ENCODE assay signal across 8 cellular contexts in the genomic region with DNA sequence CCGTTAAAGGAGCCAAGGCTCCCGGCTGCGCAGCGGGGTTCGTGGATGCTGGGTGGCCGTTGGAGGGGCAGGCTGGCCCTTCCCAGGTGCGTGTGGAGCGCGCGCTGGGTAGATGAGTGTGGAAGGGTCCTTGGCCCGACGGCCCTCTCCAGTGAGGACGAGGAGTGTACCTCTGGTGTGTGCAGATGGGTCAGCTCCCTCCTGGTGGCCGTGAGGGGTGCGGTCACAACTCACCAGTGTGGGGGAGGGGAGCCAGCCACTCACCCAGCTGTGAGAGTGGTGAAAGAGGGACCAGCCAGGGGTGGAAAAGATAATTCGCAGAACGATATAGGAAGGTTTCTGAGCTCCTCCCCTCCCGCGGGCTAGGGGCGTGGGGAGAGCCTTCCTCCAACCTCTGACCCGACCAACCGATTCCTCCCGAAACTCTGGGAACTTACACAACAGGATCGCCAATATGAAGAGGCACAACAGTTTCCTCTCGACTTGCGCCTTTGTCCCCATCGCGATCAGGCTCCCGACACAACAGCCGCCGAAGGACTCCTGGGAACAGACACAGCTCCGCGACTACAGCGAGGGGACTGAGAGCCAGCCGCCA. TPM values are rescaled to one million over a fixed set of nuclear protein-coding genes. Genes with fewer than 3 reads are reported as not detected.
DNase-seq lines count a peak whose midpoint lies in the region; ATAC-seq and TF ChIP-seq lines count a peak whose summit lies in the region.

A gene (minus strand): TSS at position 580 of the 595 bp plus-strand sequence. CDS start 79 bp downstream, at position 501.

- peak within 1 kb of the TSS; percentile 68 to 97 for H3K9ac ChIP-seq in liver (ENCODE audit: low read depth in 1 of 2, low read length in 2 of 2)

- TF ChIP-seq EP300 in stomach (IDR thresholded peaks at IDR 0.05): no peak

- no peak for TF ChIP-seq RAD21 in liver (IDR thresholded peaks at IDR 0.05)

- H3K4me1 ChIP-seq in liver (ENCODE audit: control insufficient read depth in 4 of 4, insufficient read depth in 4 of 4, low read length in 3 of 4) (peaks cover 11 to 32% (median 18%) of the 10 kb centered on the region in 4 donors), stomach (peaks cover 33 to 56% (median 43%) of the 10 kb centered on the region in 4 donors)

- intact Hi-C loops in stomach (cut with DNase I; ENCODE audit: low total_unique reads): no loop called here

- H3K27ac ChIP-seq in liver (ENCODE audit: low read depth in 1 of 2, low read length in 2 of 2): peak within 1 kb of the TSS; percentile 82 to 92
- peak within 1 kb of the TSS; percentile 87 to 94 (median 91) for H3K27ac ChIP-seq in stomach

- no peaks in the 10 kb centered on the region for H3K9me3 ChIP-seq in liver (ENCODE audit: control insufficient read depth in 4 of 4, low read length in 3 of 4)
- no peaks in the 10 kb centered on the region for H3K9me3 ChIP-seq in stomach

- WGBS in liver: under 1% methylated on average over 35 of the region's 35 CpGs
- 0 to 3% (median 1%) methylated on average over 26 to 35 of the region's 35 CpGs for WGBS in stomach, 5 donors

- peak; percentile 35 for ATAC-seq in GM19463 (IDR thresholded peaks at IDR 0.05; ENCODE audit: unreplicated experiment)
- ATAC-seq in HG03521 (IDR thresholded peaks at IDR 0.05; ENCODE audit: unreplicated experiment): peak; percentile 21

- TF ChIP-seq POLR2A in Raji (IDR thresholded peaks at IDR 0.05; ENCODE audit: insufficient read depth, low read depth, low read length) (peak; percentile 73), stomach (IDR thresholded peaks at IDR 0.05) (peak in 1 of 4 donors; percentile 64)

- H3K27me3 ChIP-seq in liver (ENCODE audit: control insufficient read depth in 4 of 4, insufficient read depth in 4 of 4, low read length in 3 of 4): no peaks in the 10 kb centered on the region
- H3K27me3 ChIP-seq in stomach: peaks cover 0 to 7% (median 0%) of the 10 kb centered on the region in 3 donors

- DNase-seq in NCI-H1417 (lab: John Stamatoyannopoulos, UW) (peak; percentile 87 to 93 (median 91)), NCI-H1417 treated with DMSO at 0.1 percent for 48 hours (lab: John Stamatoyannopoulos, UW) (no peak), dermis microvascular lymphatic vessel endothelial cell (ENCODE audit: low read depth in 2 of 2) (peak; percentile 63 to 78), stomach (peak; percentile 60)

- H3K36me3 ChIP-seq in liver (ENCODE audit: control insufficient read depth in 4 of 4, insufficient read depth in 3 of 4, low read depth in 1 of 4, low read length in 3 of 4): no peaks in the 10 kb centered on the region
- no peaks in the 10 kb centered on the region for H3K36me3 ChIP-seq in stomach

- TF ChIP-seq CTCF in liver (IDR thresholded peaks at IDR 0.05; ENCODE audit: low read depth, low read length, missing input control) (peak; percentile 24), stomach (IDR thresholded peaks at IDR 0.05) (peak in 3 of 7 experiments; percentile 7 to 48 (median 30))

- peak within 1 kb of the TSS; percentile 62 to 92 (median 74) for H3K4me3 ChIP-seq in liver (ENCODE audit: low read depth in 1 of 3, low read length in 3 of 3)
- H3K4me3 ChIP-seq in stomach: peak within 1 kb of the TSS; percentile 62 to 73 (median 66)

TF ChIP-seq in liver, 16 proteins besides CTCF, POLR2A, EP300 and RAD21:
- TF ChIP-seq, protein P1, sequence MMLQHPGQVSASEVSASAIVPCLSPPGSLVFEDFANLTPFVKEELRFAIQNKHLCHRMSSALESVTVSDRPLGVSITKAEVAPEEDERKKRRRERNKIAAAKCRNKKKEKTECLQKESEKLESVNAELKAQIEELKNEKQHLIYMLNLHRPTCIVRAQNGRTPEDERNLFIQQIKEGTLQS (IDR thresholded peaks at IDR 0.05): no peak
- TF ChIP-seq HNF4A (conservative IDR thresholded peaks at IDR 0.05): peak in 1 of 2 donors; percentile 3
- TF ChIP-seq YY1 (IDR thresholded peaks at IDR 0.05): no peak
- TF ChIP-seq HNF4G (IDR thresholded peaks at IDR 0.05): no peak
- no peak for TF ChIP-seq TAF1 (conservative IDR thresholded peaks at IDR 0.05)
- TF ChIP-seq EGR1 (IDR thresholded peaks at IDR 0.05; ENCODE audit: low read depth in 2 of 2): no peak
- TF ChIP-seq GABPA (IDR thresholded peaks at IDR 0.05 in 1 of 2, conservative IDR thresholded peaks at IDR 0.05 in 1 of 2): no peak

RNA-seq across cellular contexts. Expression of the gene that starts here (rescaled TPM):
- total RNA-seq in dermis microvascular lymphatic vessel endothelial cell (92.2 and 191 TPM in 2 replicates), liver (10 to 100 TPM; 45.9 to 80.4 TPM), stomach (100 to 1,000 TPM in 1 of 5 donors, 10 to 100 TPM in 3, 1 to 10 TPM in 1; 7.6 to 130 (median 20.9) TPM)
- polyA plus RNA-seq in liver (10 to 100 TPM; 25.8 to 45.3 TPM), stomach (10 to 100 TPM; 13.4 to 41.5 (median 29.2) TPM)
